ENCODE assay signal across 20 cellular contexts in genomic region chr1:240936911-240937668, GRCh38.
A peak's percentile ranks its signal among the peaks of the same experiment; 100 is the strongest.
DNase-seq lines count a peak whose midpoint lies in the region; ATAC-seq and TF ChIP-seq lines count a peak whose summit lies in the region.
"Had no signal": no experiment of that assay in that cellular context is flagged by ENCODE, and none has a peak within 500 bp of the region (broad histone marks: within the 10 kb centered on the region; RNA-seq: fewer than 3 reads in every experiment).

No MANE protein-coding gene starts in this region.

- H3K4me2 ChIP-seq in GM23338: no peak overlapping the region
- no peak overlapping the region for H3K4me2 ChIP-seq in mesendoderm (ENCODE audit: low read length)

- H3K23ac ChIP-seq in mesendoderm (ENCODE audit: low read length): no peak overlapping the region

- H3K4me1 Mint-ChIP-seq in GM23338 (no peaks in the 10 kb centered on the region), WTC11 (no peaks in the 10 kb centered on the region)

- no peaks in the 10 kb centered on the region for H3F3A ChIP-seq in GM23338 (replicated peaks; ENCODE audit: low read depth)

- H3K4me3 ChIP-seq in GM23338 (no peak overlapping the region), HEK293 (ENCODE audit: low read depth, low read length) (no peak overlapping the region), mesendoderm (ENCODE audit: low read length) (no peak overlapping the region), testis (no peak overlapping the region)
- H3K4me3 ChIP-seq: HAP-1, MG63, SJSA1 had no signal

- no peaks in the 10 kb centered on the region for H3K79me2 ChIP-seq in GM23338 (replicated peaks; ENCODE audit: insufficient read depth)
- no peaks in the 10 kb centered on the region for H3K79me2 ChIP-seq in mesendoderm (ENCODE audit: control insufficient read depth, insufficient read depth, low read length)

- no peak overlapping the region for H3K4ac ChIP-seq in mesendoderm (ENCODE audit: low read depth, low read length)

- H2BK5ac ChIP-seq in mesendoderm (ENCODE audit: low read length): no peak overlapping the region

- H2BK120ac ChIP-seq in mesendoderm (ENCODE audit: low read depth, low read length): no peak overlapping the region

- no peak overlapping the region for H4K8ac ChIP-seq in mesendoderm (ENCODE audit: low read depth, low read length)

- no peak for TF ChIP-seq POLR2A in testis (IDR thresholded peaks at IDR 0.05)

- H4K20me1 ChIP-seq in GM23338 (replicated peaks; ENCODE audit: insufficient read depth): no peaks in the 10 kb centered on the region

- peaks cover 34% of the 10 kb centered on the region for H3K36me3 Mint-ChIP-seq in GM23338 (ENCODE audit: low read depth)
- peaks cover 33% of the 10 kb centered on the region for H3K36me3 Mint-ChIP-seq in WTC11

- H3K18ac ChIP-seq in mesendoderm (ENCODE audit: low read length): no peak overlapping the region

- intact Hi-C loops in testis (cut with DNase I; ENCODE audit: low total_unique reads): no loop called here

- H3K27me3 Mint-ChIP-seq in GM23338 (ENCODE audit: insufficient read depth, low read depth, poor library complexity) (peaks cover 2% of the 10 kb centered on the region), WTC11 (ENCODE audit: low read depth) (peaks cover 5% of the 10 kb centered on the region; the same call in 1 of the 2 replicates)

- DNase-seq in GM23338 (ENCODE audit: low spot score) (peak; percentile 29), WTC11 (ENCODE audit: low spot score) (no peak), mesendoderm (peak; percentile 16), Kasumi-1 (lab: John Stamatoyannopoulos, UW) (no peak), testis (no peak)
- no peak for DNase-seq in effector CD4-positive, alpha-beta T cell
- DNase-seq: BE2C, DMS79, MG63, NCI-H1417, NCI-H1694 treated with DMSO at 0.1 percent for 48 hours, NCI-H2081 treated with DMSO at 0.1 percent for 48 hours, NCI-H226, NCI-H510A treated with DMSO at 0.1 percent for 48 hours, NCI-H748 treated with DMSO at 0.1 percent for 48 hours had no signal

- H3K36me3 ChIP-seq in GM23338 (ENCODE audit: insufficient read depth): peaks cover 13% of the 10 kb centered on the region
- H3K36me3 ChIP-seq in HEK293 (ENCODE audit: control insufficient read depth in 2 of 2, insufficient read depth in 1 of 2, low read length in 2 of 2): no peaks in the 10 kb centered on the region
- H3K36me3 ChIP-seq in mesendoderm (ENCODE audit: control insufficient read depth, insufficient read depth, low read length): no peaks in the 10 kb centered on the region
- H3K36me3 ChIP-seq in testis (ENCODE audit: low read depth, missing control alignments): no peaks in the 10 kb centered on the region
- H3K36me3 ChIP-seq: BE2C, HAP-1, MG63, SJSA1 had no signal

- ATAC-seq in GM23338 (no peak), WTC11 (no peak)
- ATAC-seq: Right ventricle myocardium inferior had no signal

- WGBS in mesendoderm (ENCODE audit: extremely low coverage, insufficient coverage, low lambda C conversion rate): no CpG with 5 or more reads among the region's 11 CpGs
- 95 to 96% methylated on average over 11 of the region's 11 CpGs for WGBS in testis, 2 donors

- H3K27me3 ChIP-seq in GM23338 (ENCODE audit: insufficient read depth) (no peaks in the 10 kb centered on the region), mesendoderm (ENCODE audit: insufficient read depth, low read length, poor library complexity) (no peaks in the 10 kb centered on the region), testis (no peaks in the 10 kb centered on the region)
- H3K27me3 ChIP-seq: BE2C, MG63, SJSA1 had no signal

- POLR2A ChIA-PET in HEK293 (lab: Yijun Ruan, JAX): no interaction called here
- POLR2A ChIA-PET in WTC11 (lab: Charles Lee): no interaction called here

- no peak overlapping the region for H2BK15ac ChIP-seq in mesendoderm (replicated peaks; ENCODE audit: low read depth)

- no peak for TF ChIP-seq CTCF in GM23338 (conservative IDR thresholded peaks at IDR 0.05; ENCODE audit: low read depth in 2 of 2)
- TF ChIP-seq CTCF in HEK293 (tag by site-specific recombination; IDR thresholded peaks at IDR 0.05): no peak
- no peak for TF ChIP-seq CTCF in WTC11 (IDR thresholded peaks at IDR 0.05)
- no peak for TF ChIP-seq CTCF in testis (IDR thresholded peaks at IDR 0.05)

- H3K9me3 ChIP-seq in HEK293 (ENCODE audit: control insufficient read depth, insufficient read depth, low read depth, low read length) (0 out of 2 replicates have a peak, but pooled peaks cover 2% of the 10 kb centered on the region), testis (no peaks in the 10 kb centered on the region)
- H3K9me3 ChIP-seq: BE2C had no signal

- H2AK5ac ChIP-seq in mesendoderm (ENCODE audit: low read length): no peak overlapping the region

- no peak overlapping the region for H3K27ac ChIP-seq in GM23338 (ENCODE audit: low read depth)
- H3K27ac ChIP-seq in HEK293 (ENCODE audit: extremely low read depth, low read depth, low read length): no peak overlapping the region
- H3K27ac ChIP-seq in mesendoderm (ENCODE audit: low read depth, low read length): no peak overlapping the region
- H3K27ac ChIP-seq in testis: no peak overlapping the region
- H3K27ac ChIP-seq: HL-60, SJSA1 had no signal

- no peaks in the 10 kb centered on the region; the same call in 1 of the 2 replicates for H3K9me2 ChIP-seq in GM23338 (ENCODE audit: insufficient read depth)

- H2AFZ ChIP-seq in GM23338: no peak overlapping the region

- H3K79me1 ChIP-seq in mesendoderm (ENCODE audit: low read length): no peaks in the 10 kb centered on the region

- H3K9ac ChIP-seq in mesendoderm (ENCODE audit: low read length): no peak overlapping the region

- H3K27ac Mint-ChIP-seq in GM23338: peak overlapping the region; percentile 48; the same call in 1 of the 2 replicates
- peak overlapping the region; percentile 44 for H3K27ac Mint-ChIP-seq in WTC11

- no peak overlapping the region for H4K5ac ChIP-seq in mesendoderm (ENCODE audit: low read length)

- CTCF ChIA-PET in HEK293 (lab: Yijun Ruan, JAX): interaction anchor here (0.7 to 1.1 kb wide), 2 partner anchors 11 to 38 kb away, joined by 3 to 4 read pairs; no protein-coding TSS in a partner anchor
- CTCF ChIA-PET in WTC11 (lab: Charles Lee): no interaction called here

- peaks cover 52% of the 10 kb centered on the region for H3K9me3 Mint-ChIP-seq in GM23338
- peaks cover 44% of the 10 kb centered on the region for H3K9me3 Mint-ChIP-seq in WTC11

- H3K4me1 ChIP-seq in GM23338 (ENCODE audit: insufficient read depth) (no peaks in the 10 kb centered on the region), HEK293 (ENCODE audit: control insufficient read depth, insufficient read depth, low read length) (no peaks in the 10 kb centered on the region), mesendoderm (ENCODE audit: control insufficient read depth, low read depth, low read length) (no peaks in the 10 kb centered on the region), testis (no peaks in the 10 kb centered on the region)
- H3K4me1 ChIP-seq: BE2C, HAP-1, SJSA1 had no signal

- H3K4me3 Mint-ChIP-seq in GM23338 (no peak overlapping the region), WTC11 (no peak overlapping the region)

- H3K56ac ChIP-seq in mesendoderm (ENCODE audit: low read length): no peak overlapping the region

TF ChIP-seq in GM23338, 12 proteins besides CTCF, POLR2A, EP300 and RAD21 (continues in another document):
- no peak for TF ChIP-seq ETS1 (IDR thresholded peaks at IDR 0.05)
- TF ChIP-seq STAT1 (IDR thresholded peaks at IDR 0.05; ENCODE audit: unreplicated experiment): no peak
- TF ChIP-seq POLR2AphosphoS5 (IDR thresholded peaks at IDR 0.05; ENCODE audit: low read depth): no peak
- no peak for TF ChIP-seq ZNF331 (CRISPR knock-in tag; IDR thresholded peaks at IDR 0.05; ENCODE audit: low read depth)

TF ChIP-seq in HEK293, 187 proteins besides CTCF, POLR2A, EP300 and RAD21 (continues in another document):
- TF ChIP-seq ZNF510 (tag by site-specific recombination; IDR thresholded peaks at IDR 0.05; ENCODE audit: insufficient replicate concordance) (no peak), PRDM1 (tag by site-specific recombination; IDR thresholded peaks at IDR 0.05) (no peak), OSR2 (tag by site-specific recombination; IDR thresholded peaks at IDR 0.05) (no peak), PBX3 (CRISPR knock-in tag; IDR thresholded peaks at IDR 0.05) (no peak)

TF ChIP-seq in WTC11, 78 proteins besides CTCF, POLR2A, EP300 and RAD21 (continues in another document):
- TF ChIP-seq MXD4 (CRISPR knock-in tag; IDR thresholded peaks at IDR 0.05; ENCODE audit: borderline replicate concordance) (no peak), ZNF232 (CRISPR knock-in tag; IDR thresholded peaks at IDR 0.05) (no peak), MYBL2 (CRISPR knock-in tag; IDR thresholded peaks at IDR 0.05) (no peak), NR2C2 (CRISPR knock-in tag; IDR thresholded peaks at IDR 0.05) (no peak), SP1 (CRISPR knock-in tag; conservative IDR thresholded peaks at IDR 0.05) (no peak), AFF4 (CRISPR knock-in tag; IDR thresholded peaks at IDR 0.05; ENCODE audit: borderline replicate concordance) (no peak), GRHL2 (CRISPR knock-in tag; IDR thresholded peaks at IDR 0.05; ENCODE audit: insufficient replicate concordance, severe bottlenecking) (no peak), TCF7 (CRISPR knock-in tag; IDR thresholded peaks at IDR 0.05; ENCODE audit: low read depth) (no peak), ELF4 (CRISPR knock-in tag; IDR thresholded peaks at IDR 0.05; ENCODE audit: low read depth) (no peak)

Comparison
In these comparisons a context has a peak if more than half of its experiments do, and no peak if none do; other contexts are left out.
1. DNase-seq: peak in GM23338 (single experiment) and mesendoderm (single experiment); none in WTC11 (single experiment), Kasumi-1 (0 of 2), effector CD4-positive, alpha-beta T cell (single experiment) and testis (single experiment).